15 cellular contexts compared by ENCODE assay signal in genomic region chr9:2722715-2723114, GRCh38. TPM values are rescaled to one million over a fixed set of nuclear protein-coding genes. Genes with fewer than 3 reads are reported as not detected.
A peak's percentile ranks its signal among the peaks of the same experiment; 100 is the strongest.
DNase-seq lines count a peak whose midpoint lies in the region; FAIRE-seq and TF ChIP-seq lines count a peak whose summit lies in the region.
"Had no signal": no experiment of that assay in that cellular context is flagged by ENCODE, and none has a peak within 500 bp of the region (broad histone marks: within the 10 kb centered on the region; RNA-seq: fewer than 3 reads in every experiment).

No MANE protein-coding gene starts in this region.

- no peaks in the 10 kb centered on the region for H3K9me3 Mint-ChIP-seq in activated CD4-positive, alpha-beta T cell treated with anti-CD3 and anti-CD28 coated beads, Interleukin-2, amount 10 ng/mL, durations not matched to agents 24 days and 14 days

- H3K27ac ChIP-seq in fibroblast of lung (ENCODE audit: insufficient read depth, low read length): no peak overlapping the region
- no peak overlapping the region for H3K27ac ChIP-seq in kidney (ENCODE audit: low read depth in 2 of 2, low read length in 2 of 2)
- H3K27ac ChIP-seq: BLaER1 had no signal

- H3K79me2 ChIP-seq in fibroblast of lung (ENCODE audit: control insufficient read depth, insufficient read depth, low read length): no peaks in the 10 kb centered on the region

- H3K36me3 Mint-ChIP-seq in activated CD4-positive, alpha-beta T cell treated with anti-CD3 and anti-CD28 coated beads, Interleukin-2, amount 10 ng/mL, durations not matched to agents 24 days and 14 days (ENCODE audit: low read depth): peaks cover 4% of the 10 kb centered on the region

- H2AFZ ChIP-seq in fibroblast of lung (ENCODE audit: low read length): no peak overlapping the region

- intact Hi-C loops in activated CD4-positive, alpha-beta T cell treated with anti-CD3 and anti-CD28 coated beads, Interleukin-2, amount 10 ng/mL, durations not matched to agents 24 days and 14 days (cut with micrococcal nuclease): no loop called here
- intact Hi-C loops in kidney (cut with DNase I): no loop called here

- H3K36me3 ChIP-seq in fibroblast of lung (ENCODE audit: control insufficient read depth, insufficient read depth, low read length) (no peaks in the 10 kb centered on the region), kidney (ENCODE audit: control insufficient read depth in 1 of 2, insufficient read depth in 2 of 2, low read length in 2 of 2) (no peaks in the 10 kb centered on the region)

- H3K4me2 ChIP-seq in fibroblast of lung (ENCODE audit: extremely low read depth, insufficient read depth, low read length): no peak overlapping the region
- H3K4me2 ChIP-seq: BLaER1 had no signal

- no peaks in the 10 kb centered on the region for H3K27me3 Mint-ChIP-seq in activated CD4-positive, alpha-beta T cell treated with anti-CD3 and anti-CD28 coated beads, Interleukin-2, amount 10 ng/mL, durations not matched to agents 24 days and 14 days
- H3K27me3 Mint-ChIP-seq: T-helper 17 cell had no signal

- H3K27me3 ChIP-seq in fibroblast of lung (ENCODE audit: control insufficient read depth, insufficient read depth, low read length): no peaks in the 10 kb centered on the region
- H3K27me3 ChIP-seq: BLaER1 had no signal

- FAIRE-seq in kidney (lab: Jason Lieb, UNC): no peak
- FAIRE-seq: GM12891 had no signal

- in situ Hi-C loops in SK-MEL-5 (cut with HindIII; ENCODE audit: low pct_unique_long_range_greater_than_20kb, low sequenced_read_pairs): no loop called here

- DNase-seq in activated CD4-positive, alpha-beta T cell treated with anti-CD3 and anti-CD28 coated beads, Interleukin-2, amount 10 ng/mL, durations not matched to agents 24 days and 14 days: peak; percentile 61
- no peak for DNase-seq in activated CD4-positive, alpha-beta T cell treated with anti-CD3 and anti-CD28 coated beads, Interleukin-2, amount 50 U/mL, for 48 hours
- DNase-seq in SK-MEL-5 (ENCODE audit: low read depth, low spot score) (peak; percentile 94), fibroblast of lung (ENCODE audit: low read depth in 2 of 2) (peak; percentile 18 to 78), stromal cell of bone marrow (ENCODE audit: low read depth) (peak; percentile 28), NCI-H526 treated with DMSO at 0.1 percent for 48 hours (lab: John Stamatoyannopoulos, UW) (no peak), kidney (no peak)
- DNase-seq in central memory CD4-positive, alpha-beta T cell: no peak
- DNase-seq: effector memory CD4-positive, alpha-beta T cell; NCI-H2107; stimulated activated naive CD4-positive, alpha-beta T cell treated with Interleukin-2 at 50 U/mL for 16 hours; T-helper 17 cell had no signal

- H3K4me1 ChIP-seq in fibroblast of lung (ENCODE audit: control insufficient read depth, extremely low read depth, insufficient read depth, low read length) (peaks cover 2% of the 10 kb centered on the region), kidney (ENCODE audit: control insufficient read depth in 1 of 2, insufficient read depth in 1 of 2, low read depth in 1 of 2, low read length in 2 of 2) (peaks cover 4 to 12% of the 10 kb centered on the region in 2 donors)

- H3K4me3 ChIP-seq in fibroblast of lung (replicated peaks in 1 of 4; ENCODE audit: control extremely low read depth in 1 of 4, insufficient read depth in 1 of 4, low read depth in 3 of 4, low read length in 4 of 4) (no peak overlapping the region), kidney (ENCODE audit: low read length in 2 of 2) (no peak overlapping the region)
- H3K4me3 ChIP-seq: BLaER1 had no signal

- H3K9me3 ChIP-seq in fibroblast of lung (ENCODE audit: control insufficient read depth, insufficient read depth, low read depth, low read length) (no peaks in the 10 kb centered on the region), kidney (ENCODE audit: control insufficient read depth in 1 of 2, low read length in 2 of 2) (no peaks in the 10 kb centered on the region)

- H3K4me3 Mint-ChIP-seq in activated CD4-positive, alpha-beta T cell treated with anti-CD3 and anti-CD28 coated beads, Interleukin-2, amount 10 ng/mL, durations not matched to agents 24 days and 14 days: no peak overlapping the region
- H3K4me3 Mint-ChIP-seq: T-helper 17 cell had no signal

- no peak overlapping the region for H3K9ac ChIP-seq in fibroblast of lung (ENCODE audit: insufficient read depth, low read length)
- no peak overlapping the region for H3K9ac ChIP-seq in kidney (ENCODE audit: low read length in 2 of 2)
- H3K9ac ChIP-seq: BLaER1 had no signal

- H4K20me1 ChIP-seq in fibroblast of lung (ENCODE audit: control insufficient read depth, extremely low read depth, insufficient read depth, low read length): no peaks in the 10 kb centered on the region
- H4K20me1 ChIP-seq: BLaER1 had no signal

- H3K4me1 Mint-ChIP-seq in activated CD4-positive, alpha-beta T cell treated with anti-CD3 and anti-CD28 coated beads, Interleukin-2, amount 10 ng/mL, durations not matched to agents 24 days and 14 days: no peaks in the 10 kb centered on the region
- H3K4me1 Mint-ChIP-seq: T-helper 17 cell had no signal

- TF ChIP-seq CTCF in fibroblast of lung (conservative IDR thresholded peaks at IDR 0.05 in 1 of 2, IDR thresholded peaks at IDR 0.05 in 1 of 2; ENCODE audit: low read depth in 1 of 2, low read length in 2 of 2) (no peak), kidney (IDR thresholded peaks at IDR 0.05; ENCODE audit: borderline replicate concordance, extremely low read depth, insufficient read depth) (no peak)

- H3K27ac Mint-ChIP-seq in activated CD4-positive, alpha-beta T cell treated with anti-CD3 and anti-CD28 coated beads, Interleukin-2, amount 10 ng/mL, durations not matched to agents 24 days and 14 days: no peak overlapping the region
- H3K27ac Mint-ChIP-seq: T-helper 17 cell had no signal

RNA-seq across cellular contexts. Expression of gene KCNV2, which starts 5.4 kb away (rescaled TPM):
- total RNA-seq in activated CD4-positive, alpha-beta T cell treated with anti-CD3 and anti-CD28 coated beads, Interleukin-2, amount 10 ng/mL, durations not matched to agents 24 days and 14 days: not detected in 2 replicates
- total RNA-seq in SK-MEL-5 (2014; rRNA removed; shearing (Covaris generic)): not detected in 2 replicates
- not detected in 2 replicates for polyA plus RNA-seq in SK-MEL-5 (2015; cell fraction: cytosol; rRNA removed)
- not detected in 2 replicates for polyA plus RNA-seq in SK-MEL-5 (2015; cell fraction: nucleus; rRNA removed)
- not detected in 2 replicates for total RNA-seq in fibroblast of lung
- not detected in 2 replicates for polyA plus RNA-seq in fibroblast of lung
- polyA plus RNA-seq in fibroblast of lung (2012): 0.05 TPM in 1 of 2 replicates, not detected in the other
- polyA minus RNA-seq in fibroblast of lung (ENCODE audit: low replicate concordance): not detected in 2 replicates
- total RNA-seq in kidney: not detected
- not detected for polyA plus RNA-seq in kidney (ENCODE audit: insufficient read depth, low read depth, low replicate concordance)
- total RNA-seq: lower leg skin, T-helper 17 cell had no signal

Comparison
In these comparisons a context has a peak if more than half of its experiments do, and no peak if none do; other contexts are left out.
1. DNase-seq: peak in activated CD4-positive, alpha-beta T cell treated with anti-CD3 and anti-CD28 coated beads, Interleukin-2, amount 10 ng/mL, durations not matched to agents 24 days and 14 days (single experiment), SK-MEL-5 (single experiment), fibroblast of lung (2 of 2) and stromal cell of bone marrow (single experiment); none in activated CD4-positive, alpha-beta T cell treated with anti-CD3 and anti-CD28 coated beads, Interleukin-2, amount 50 U/mL, for 48 hours (0 of 2), central memory CD4-positive, alpha-beta T cell (single experiment), NCI-H526 treated with DMSO at 0.1 percent for 48 hours (single experiment) and kidney (single experiment).